8 cellular contexts compared by ENCODE assay signal in the genomic region with DNA sequence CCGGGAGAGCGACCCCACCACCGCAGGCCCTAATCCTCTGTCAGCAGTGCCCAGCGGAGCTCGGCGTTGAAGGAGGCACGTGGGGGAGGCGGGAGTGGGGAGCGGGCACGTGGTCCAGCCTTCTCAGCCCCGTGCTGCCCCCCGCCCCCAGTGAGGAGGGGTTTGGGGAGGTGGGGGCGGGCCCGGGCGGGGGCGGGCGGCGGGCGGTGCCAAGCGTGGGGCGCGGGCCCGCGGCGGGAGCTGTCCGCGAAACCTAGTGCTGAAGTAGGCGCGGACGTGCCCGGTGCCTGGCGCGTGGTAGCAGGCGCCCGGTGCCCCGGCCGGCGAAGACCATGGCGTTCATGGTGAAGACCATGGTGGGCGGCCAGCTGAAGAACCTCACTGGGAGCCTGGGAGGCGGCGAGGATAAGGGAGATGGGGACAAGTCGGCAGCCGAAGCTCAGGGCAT. TPM values are rescaled to one million over a fixed set of nuclear protein-coding genes. Genes with fewer than 3 reads are reported as not detected.
DNase-seq lines count a peak whose midpoint lies in the region; ATAC-seq and TF ChIP-seq lines count a peak whose summit lies in the region.

A gene with protein sequence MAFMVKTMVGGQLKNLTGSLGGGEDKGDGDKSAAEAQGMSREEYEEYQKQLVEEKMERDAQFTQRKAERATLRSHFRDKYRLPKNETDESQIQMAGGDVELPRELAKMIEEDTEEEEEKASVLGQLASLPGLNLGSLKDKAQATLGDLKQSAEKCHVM (plus strand): TSS at position 256 of the 448 bp plus-strand sequence. CDS start 77 bp downstream, at position 333.

- TF ChIP-seq CTCF in endothelial cell (IDR thresholded peaks at IDR 0.05; ENCODE audit: unreplicated experiment): no peak
- no peak for TF ChIP-seq CTCF in progenitor cell of endocrine pancreas (IDR thresholded peaks at IDR 0.05; ENCODE audit: unreplicated experiment)

- no peaks in the 10 kb centered on the region for H3K9me3 Mint-ChIP-seq in endothelial cell (ENCODE audit: unreplicated experiment)
- H3K9me3 Mint-ChIP-seq in progenitor cell of endocrine pancreas (ENCODE audit: low read depth): no peaks in the 10 kb centered on the region

- peaks cover 31% of the 10 kb centered on the region for H3K27me3 ChIP-seq in H7 (ENCODE audit: control insufficient read depth, insufficient read depth, low read length)

- no peaks in the 10 kb centered on the region for H3K36me3 Mint-ChIP-seq in endothelial cell (ENCODE audit: low read depth, unreplicated experiment)
- no peaks in the 10 kb centered on the region for H3K36me3 Mint-ChIP-seq in progenitor cell of endocrine pancreas (ENCODE audit: insufficient read depth)

- H3K4me3 Mint-ChIP-seq in endothelial cell (ENCODE audit: unreplicated experiment) (no peak within 1 kb of the TSS), progenitor cell of endocrine pancreas (ENCODE audit: low read depth) (no peak within 1 kb of the TSS)

- peak within 1 kb of the TSS; percentile 20; the same call in 1 of the 2 replicates for H3K4me3 ChIP-seq in H7 (ENCODE audit: insufficient read depth, low read depth, low read length)

- H3K27me3 Mint-ChIP-seq in endothelial cell (ENCODE audit: unreplicated experiment) (peaks cover 12% of the 10 kb centered on the region), progenitor cell of endocrine pancreas (peaks cover 69% of the 10 kb centered on the region)

- peak; percentile 99 for DNase-seq in H7
- DNase-seq in activated CD4-positive, alpha-beta T cell treated with anti-CD3 and anti-CD28 coated beads for 4 hours: peak; percentile 29 to 32
- DNase-seq in endothelial cell (ENCODE audit: low spot score): peak; percentile 56
- DNase-seq in progenitor cell of endocrine pancreas (ENCODE audit: low spot score, unreplicated experiment): peak; percentile 56
- DNase-seq in NOMO-1 treated with dmso at 0.1 percent for 144 hours (lab: John Stamatoyannopoulos, UW; ENCODE audit: unreplicated experiment): no peak
- DNase-seq in NCI-H748 treated with DMSO at 0.1 percent for 48 hours (lab: John Stamatoyannopoulos, UW): no peak

- no peaks in the 10 kb centered on the region for H3K36me3 ChIP-seq in H7 (replicated peaks; ENCODE audit: control insufficient read depth, insufficient read depth, low read length)

- H3K27ac Mint-ChIP-seq in endothelial cell (ENCODE audit: unreplicated experiment) (no peak within 1 kb of the TSS), progenitor cell of endocrine pancreas (peak within 1 kb of the TSS; percentile 56)

- H3K4me1 Mint-ChIP-seq in endothelial cell (ENCODE audit: unreplicated experiment) (no peaks in the 10 kb centered on the region), progenitor cell of endocrine pancreas (ENCODE audit: low read depth) (no peaks in the 10 kb centered on the region)

- ATAC-seq in HG03432 (IDR thresholded peaks at IDR 0.05; ENCODE audit: unreplicated experiment) (no peak), HG03025 (IDR thresholded peaks at IDR 0.05; ENCODE audit: low FRiP score, unreplicated experiment) (no peak)

RNA-seq across cellular contexts. Expression of the gene that starts here (rescaled TPM):
- 0.03 TPM in 1 of 2 replicates, not detected in the other for total RNA-seq in H7 (2014; rRNA removed; shearing (Covaris generic))
- total RNA-seq in endothelial cell (ENCODE audit: unreplicated experiment): not detected
- not detected in 2 replicates for total RNA-seq in progenitor cell of endocrine pancreas

Comparison
In these comparisons a context has a peak if more than half of its experiments do, and no peak if none do; other contexts are left out.
1. Peak in DNase-seq and H3K4me3 ChIP-seq in H7; RNA of the gene not detected or under 1 TPM.
2. Peak in DNase-seq in endothelial cell; RNA of the gene not detected or under 1 TPM.
3. Peak in DNase-seq in progenitor cell of endocrine pancreas; RNA of the gene not detected or under 1 TPM.
4. DNase-seq: peak in activated CD4-positive, alpha-beta T cell treated with anti-CD3 and anti-CD28 coated beads for 4 hours (2 of 2); none in NOMO-1 treated with dmso at 0.1 percent for 144 hours (single experiment) and NCI-H748 treated with DMSO at 0.1 percent for 48 hours (single experiment).